In genomic region chr3:129446926-129447325, GRCh38 we compare ENCODE assay signal across 23 cellular contexts. TPM values are rescaled to one million over a fixed set of nuclear protein-coding genes. Genes with fewer than 3 reads are reported as not detected.
"Had no signal": no experiment of that assay in that cellular context is flagged by ENCODE, and none has a peak within 500 bp of the region (broad histone marks: within the 10 kb centered on the region; RNA-seq: fewer than 3 reads in every experiment).

No MANE protein-coding gene starts in this region.

- H3K9me3 Mint-ChIP-seq: activated CD4-positive, alpha-beta T cell treated with anti-CD3 and anti-CD28 coated beads, Interleukin-2, amount 10 ng/mL, durations not matched to agents 7 days and 5 days; activated CD8-positive, alpha-beta T cell treated with anti-CD3 and anti-CD28 coated beads for 36 hours; activated naive CD4-positive, alpha-beta T cell treated with anti-CD3 and anti-CD28 coated beads, Interleukin-2, amount 50 U/mL, for 72 hours; activated T-helper 1 cell treated with anti-CD3 and anti-CD28 coated beads, Interleukin-12 subunit alpha, Interleukin-12 subunit beta, Interleukin-2, Interleukin-4 antibody, amounts not matched to agents 30 ng/mL and 10 ng/mL and 1 ng/mL, durations not matched to agents 14 hours and 24 hours and 36 hours; naive thymus-derived CD4-positive, alpha-beta T cell; neural progenitor cell; stimulated activated memory B cell treated with anti-CD40 and anti-IgM and Interleukin-4, amounts not matched to agents 10 μg/mL and 1 μg/mL and 100 μg/mL, for 72 hours; T-helper 1 cell treated with Interleukin-12 subunit alpha and Interleukin-12 subunit beta and Interleukin-4 antibody, amounts not matched to agents 30 μg/mL and 1 μg/mL, for 36 hours; type B pancreatic cell had no signal

- H3K36me3 ChIP-seq: adrenal gland, ascending aorta, neural progenitor cell had no signal

- H3K27ac Mint-ChIP-seq: activated CD4-positive, alpha-beta T cell treated with anti-CD3 and anti-CD28 coated beads, Interleukin-2, amount 10 ng/mL, durations not matched to agents 7 days and 5 days; activated CD8-positive, alpha-beta memory T cell treated with anti-CD3 and anti-CD28 coated beads, Interleukin-2, amount 10 ng/mL, durations not matched to agents 7 days and 5 days; activated CD8-positive, alpha-beta T cell treated with anti-CD3 and anti-CD28 coated beads for 36 hours; activated naive CD4-positive, alpha-beta T cell treated with anti-CD3 and anti-CD28 coated beads, Interleukin-2, amount 50 U/mL, for 72 hours; activated T-helper 1 cell treated with anti-CD3 and anti-CD28 coated beads, Interleukin-12 subunit alpha, Interleukin-12 subunit beta, Interleukin-2, Interleukin-4 antibody, amounts not matched to agents 30 ng/mL and 10 ng/mL and 1 ng/mL, durations not matched to agents 14 hours and 24 hours and 36 hours; neural progenitor cell; stimulated activated memory B cell treated with anti-CD40 and anti-IgM and Interleukin-4, amounts not matched to agents 10 μg/mL and 1 μg/mL and 100 μg/mL, for 72 hours; T-helper 1 cell treated with Interleukin-12 subunit alpha and Interleukin-12 subunit beta and Interleukin-4 antibody, amounts not matched to agents 30 μg/mL and 1 μg/mL, for 36 hours had no signal

- H3K27me3 ChIP-seq: adrenal gland, ascending aorta, heart right ventricle, neural progenitor cell, sigmoid colon had no signal

- H3K36me3 Mint-ChIP-seq: activated naive CD4-positive, alpha-beta T cell treated with anti-CD3 and anti-CD28 coated beads, Interleukin-2, amount 50 U/mL, for 72 hours had no signal

- H3K9ac ChIP-seq: neural progenitor cell had no signal

- DNase-seq: activated CD4-positive, alpha-beta T cell treated with anti-CD3 and anti-CD28 coated beads, Interleukin-2, amount 10 ng/mL, durations not matched to agents 7 days and 5 days; activated CD8-positive, alpha-beta memory T cell treated with anti-CD3 and anti-CD28 coated beads, Interleukin-2, amount 10 ng/mL, durations not matched to agents 7 days and 5 days; activated CD8-positive, alpha-beta T cell treated with anti-CD3 and anti-CD28 coated beads for 36 hours; adrenal gland; central memory CD4-positive, alpha-beta T cell; effector memory CD4-positive, alpha-beta T cell; heart right ventricle; lower lobe of right lung; naive thymus-derived CD4-positive, alpha-beta T cell; posterior cingulate gyrus; sigmoid colon; stimulated activated CD4-positive, alpha-beta T cell treated with anti-CD3 and anti-CD28 coated beads, Interleukin-15, amount 100 ng/mL, for 24 hours had no signal

- H3K27ac ChIP-seq: adrenal gland, ascending aorta, heart right ventricle, lower lobe of right lung, neural progenitor cell, sigmoid colon had no signal

- H3K9me3 ChIP-seq: adrenal gland, ascending aorta, heart right ventricle, lower lobe of right lung, sigmoid colon had no signal

- H3K27me3 Mint-ChIP-seq: activated CD4-positive, alpha-beta T cell treated with anti-CD3 and anti-CD28 coated beads, Interleukin-2, amount 10 ng/mL, durations not matched to agents 7 days and 5 days; activated CD8-positive, alpha-beta memory T cell treated with anti-CD3 and anti-CD28 coated beads, Interleukin-2, amount 10 ng/mL, durations not matched to agents 7 days and 5 days; activated CD8-positive, alpha-beta T cell treated with anti-CD3 and anti-CD28 coated beads for 36 hours; naive thymus-derived CD4-positive, alpha-beta T cell; stimulated activated memory B cell treated with anti-CD40 and anti-IgM and Interleukin-4, amounts not matched to agents 10 μg/mL and 1 μg/mL and 100 μg/mL, for 72 hours; type B pancreatic cell had no signal

- ATAC-seq: activated CD4-positive, CD25-positive, alpha-beta regulatory T cell treated with anti-CD3 and anti-CD28 coated beads, Interleukin-2, amount 50 U/mL, for 24 hours; activated CD8-positive, alpha-beta memory T cell treated with anti-CD3 and anti-CD28 coated beads, Interleukin-2, amount 10 ng/mL, durations not matched to agents 7 days and 5 days; activated CD8-positive, alpha-beta T cell treated with anti-CD3 and anti-CD28 coated beads for 36 hours; activated naive CD4-positive, alpha-beta T cell treated with anti-CD3 and anti-CD28 coated beads, Interleukin-2, amount 50 U/mL, for 72 hours; heart right ventricle; lower lobe of right lung; naive thymus-derived CD4-positive, alpha-beta T cell; stimulated activated memory B cell treated with anti-CD40 and anti-IgM and Interleukin-4, amounts not matched to agents 10 μg/mL and 1 μg/mL and 100 μg/mL, for 72 hours had no signal

- H3K4me3 ChIP-seq: adrenal gland, ascending aorta, heart right ventricle, lower lobe of right lung, neural progenitor cell, sigmoid colon, smooth muscle cell had no signal

- H3K4me3 Mint-ChIP-seq: activated CD4-positive, alpha-beta T cell treated with anti-CD3 and anti-CD28 coated beads, Interleukin-2, amount 10 ng/mL, durations not matched to agents 7 days and 5 days; activated CD8-positive, alpha-beta memory T cell treated with anti-CD3 and anti-CD28 coated beads, Interleukin-2, amount 10 ng/mL, durations not matched to agents 7 days and 5 days; activated CD8-positive, alpha-beta T cell treated with anti-CD3 and anti-CD28 coated beads for 36 hours; activated T-helper 1 cell treated with anti-CD3 and anti-CD28 coated beads, Interleukin-12 subunit alpha, Interleukin-12 subunit beta, Interleukin-2, Interleukin-4 antibody, amounts not matched to agents 30 ng/mL and 10 ng/mL and 1 ng/mL, durations not matched to agents 14 hours and 24 hours and 36 hours; neural progenitor cell; stimulated activated memory B cell treated with anti-CD40 and anti-IgM and Interleukin-4, amounts not matched to agents 10 μg/mL and 1 μg/mL and 100 μg/mL, for 72 hours; T-helper 1 cell treated with Interleukin-12 subunit alpha and Interleukin-12 subunit beta and Interleukin-4 antibody, amounts not matched to agents 30 μg/mL and 1 μg/mL, for 36 hours; type B pancreatic cell had no signal

RNA-seq across cellular contexts. Expression of gene EFCAB12, which starts 18.5 kb away (rescaled TPM):
- total RNA-seq: ascending aorta, fibroblast of villous mesenchyme, kidney epithelial cell had no signal
- polyA plus RNA-seq: smooth muscle cell had no signal
